Comparison of ENCODE assay signal across 12 cellular contexts in genomic region chr1:186059311-186059710, GRCh38.
DNase-seq lines count a peak whose midpoint lies in the region; TF ChIP-seq lines count a peak whose summit lies in the region.
"Had no signal": no experiment of that assay in that cellular context is flagged by ENCODE, and none has a peak within 500 bp of the region (broad histone marks: within the 10 kb centered on the region; RNA-seq: fewer than 3 reads in every experiment).

No MANE protein-coding gene starts in this region.

- H3K27ac ChIP-seq in skeletal muscle tissue (ENCODE audit: low read depth, low read length) (peak overlapping the region; percentile 45), colonic mucosa (no peak overlapping the region)
- H3K27ac ChIP-seq: coronary artery, parathyroid adenoma had no signal

- TF ChIP-seq CTCF in fibroblast of pulmonary artery (IDR thresholded peaks at IDR 0.05; ENCODE audit: low read length, missing control alignments), result no peak
- no peak for TF ChIP-seq CTCF in colonic mucosa (IDR thresholded peaks at IDR 0.05)

- H3K9me3 ChIP-seq in skeletal muscle tissue (ENCODE audit: control insufficient read depth in 3 of 3, low read length in 3 of 3) (no peaks in the 10 kb centered on the region), colonic mucosa (no peaks in the 10 kb centered on the region)

- H3K4me1 ChIP-seq in skeletal muscle tissue (ENCODE audit: control insufficient read depth in 3 of 3, insufficient read depth in 3 of 3, low read length in 3 of 3) (peaks cover 0 to 5% (median 0%) of the 10 kb centered on the region in 3 donors), colonic mucosa (no peaks in the 10 kb centered on the region)
- H3K4me1 ChIP-seq: parathyroid adenoma had no signal

- H3K9ac ChIP-seq in skeletal muscle tissue (ENCODE audit: low read depth in 1 of 3, low read length in 3 of 3), result no peak overlapping the region
- no peak overlapping the region for H3K9ac ChIP-seq in colonic mucosa (ENCODE audit: low read depth in 2 of 2, low read length in 2 of 2)
- H3K9ac ChIP-seq: parathyroid adenoma had no signal

- DNase-seq in NCI-H1417 (lab: John Stamatoyannopoulos, UW), result peak in 2 of 3 experiments; percentile 16 to 67
- DNase-seq in NCI-H1417 treated with DMSO at 0.1 percent for 48 hours (lab: John Stamatoyannopoulos, UW), result no peak
- peak; percentile 95 for DNase-seq in NCI-H2171 treated with DMSO at 0.1 percent for 48 hours (lab: John Stamatoyannopoulos, UW)
- DNase-seq in fibroblast of pulmonary artery (ENCODE audit: low read depth), result peak; percentile 45
- no peak for DNase-seq in germinal center (ENCODE audit: low spot score)
- DNase-seq in colonic mucosa, result no peak
- no peak for DNase-seq in CD1c-positive myeloid dendritic cell (ENCODE audit: extremely low spot score)
- DNase-seq: 8988T, GF-D8 had no signal

- H3K27me3 ChIP-seq in skeletal muscle tissue (ENCODE audit: control insufficient read depth in 3 of 3, insufficient read depth in 3 of 3, low read length in 3 of 3) (no peaks in the 10 kb centered on the region), colonic mucosa (no peaks in the 10 kb centered on the region)

- intact Hi-C loops in colonic mucosa (cut with DNase I), result no loop called here

- H3K36me3 ChIP-seq in skeletal muscle tissue (ENCODE audit: control insufficient read depth in 3 of 3, insufficient read depth in 3 of 3, low read length in 3 of 3) (no peaks in the 10 kb centered on the region), colonic mucosa (no peaks in the 10 kb centered on the region)

- no peak overlapping the region for H3K4me3 ChIP-seq in fibroblast of pulmonary artery (replicated peaks; ENCODE audit: low read depth, low read length)
- no peak overlapping the region for H3K4me3 ChIP-seq in skeletal muscle tissue (ENCODE audit: low read length in 3 of 3)
- H3K4me3 ChIP-seq in colonic mucosa, result no peak overlapping the region
- H3K4me3 ChIP-seq: coronary artery had no signal

Comparison
In these comparisons a context has a peak if more than half of its experiments do, and no peak if none do; other contexts are left out.
1. DNase-seq: peak in NCI-H1417 (2 of 3), NCI-H2171 treated with DMSO at 0.1 percent for 48 hours (single experiment) and fibroblast of pulmonary artery (single experiment); none in NCI-H1417 treated with DMSO at 0.1 percent for 48 hours (single experiment), germinal center (single experiment), colonic mucosa (single experiment) and CD1c-positive myeloid dendritic cell (single experiment).